In the genomic region with DNA sequence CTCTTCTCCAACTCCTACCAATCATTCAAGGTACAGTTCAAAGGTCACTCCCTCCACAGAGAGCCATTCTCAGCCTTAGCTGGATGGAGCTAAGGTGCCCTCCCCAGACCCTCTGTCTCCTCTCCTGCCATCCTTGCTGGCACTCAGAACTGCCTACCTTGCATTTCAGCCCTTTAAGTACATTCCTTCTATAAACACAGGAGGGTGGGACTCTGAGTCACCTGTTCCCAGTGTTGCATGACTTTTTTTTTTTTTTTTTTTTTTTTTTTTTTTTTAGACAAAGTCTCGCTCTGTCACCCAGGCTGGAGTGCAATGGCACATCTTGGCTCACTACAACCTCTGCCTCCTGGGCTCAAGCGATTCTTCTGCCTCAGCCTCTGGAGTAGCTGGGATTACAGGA, we compare ENCODE assay signal across 7 cellular contexts. TPM values are rescaled to one million over a fixed set of nuclear protein-coding genes. Genes with fewer than 3 reads are reported as not detected.
A peak's percentile ranks its signal among the peaks of the same experiment; 100 is the strongest.
DNase-seq lines count a peak whose midpoint lies in the region; ATAC-seq and TF ChIP-seq lines count a peak whose summit lies in the region.
"Not testable (repeated sequence)": the region's sequence is repeated elsewhere in the genome, so short reads cannot be mapped to it uniquely, and the experiment has no call there.

No MANE protein-coding gene starts in this region.

- not testable (repeated sequence) for H3K27me3 Mint-ChIP-seq in progenitor cell of endocrine pancreas

- ATAC-seq in esophagus mucosa = peak; percentile 80

- not testable (repeated sequence) for TF ChIP-seq CTCF in progenitor cell of endocrine pancreas (IDR thresholded peaks at IDR 0.05; ENCODE audit: unreplicated experiment)

- H3K27ac Mint-ChIP-seq in progenitor cell of endocrine pancreas = peak overlapping the region; percentile 11

- H3K9me3 Mint-ChIP-seq in progenitor cell of endocrine pancreas (ENCODE audit: low read depth) = not testable (repeated sequence)

- H3K4me3 Mint-ChIP-seq in progenitor cell of endocrine pancreas (ENCODE audit: low read depth) = not testable (repeated sequence)

- DNase-seq in DMS79 treated with DMSO at 0.1 percent for 48 hours (lab: John Stamatoyannopoulos, UW) (peak; percentile 23), HuH-7 (ENCODE audit: low spot score) (peak; percentile 37), NCI-H2171 (lab: John Stamatoyannopoulos, UW) (peak; percentile 46), amniotic epithelial cell (ENCODE audit: low read depth) (peak; percentile 32), left kidney (ENCODE audit: low read depth, low spot score) (peak; percentile 31)
- not testable (repeated sequence) for DNase-seq in progenitor cell of endocrine pancreas (ENCODE audit: low spot score, unreplicated experiment)

- not testable (repeated sequence) for H3K4me1 Mint-ChIP-seq in progenitor cell of endocrine pancreas (ENCODE audit: low read depth)

- H3K36me3 Mint-ChIP-seq in progenitor cell of endocrine pancreas (ENCODE audit: insufficient read depth) = not testable (repeated sequence)

RNA-seq across cellular contexts. Expression of a gene that starts 8.5 kb away (rescaled TPM):
- total RNA-seq in esophagus mucosa (4.7 TPM), progenitor cell of endocrine pancreas (11.9 and 12.4 TPM in 2 replicates)

RNA-seq across cellular contexts. Expression of a gene that starts 29.9 kb away (rescaled TPM):
- 22.9 TPM for total RNA-seq in esophagus mucosa
- total RNA-seq in progenitor cell of endocrine pancreas = 1.7 and 1.9 TPM in 2 replicates
